Comparison of ENCODE assay signal across 15 cellular contexts in genomic region chr11:114256176-114256897, GRCh38. TPM values are rescaled to one million over a fixed set of nuclear protein-coding genes. Genes with fewer than 3 reads are reported as not detected.
A peak's percentile ranks its signal among the peaks of the same experiment; 100 is the strongest.
DNase-seq lines count a peak whose midpoint lies in the region; ATAC-seq and TF ChIP-seq lines count a peak whose summit lies in the region.
"Had no signal": no experiment of that assay in that cellular context is flagged by ENCODE, and none has a peak within 500 bp of the region (broad histone marks: within the 10 kb centered on the region; RNA-seq: fewer than 3 reads in every experiment).

No MANE protein-coding gene starts in this region.

- H3K27ac Mint-ChIP-seq in stimulated activated effector memory CD8-positive, alpha-beta T cell treated with anti-CD3 and anti-CD28 coated beads, Interleukin-12 subunit alpha, Interleukin-12 subunit beta, amount 100 ng/mL, for 72 hours = peak overlapping the region; percentile 30
- H3K27ac Mint-ChIP-seq in CD14-positive monocyte = peak overlapping the region in 2 of 7 donors; percentile 54 to 80
- H3K27ac Mint-ChIP-seq: activated T-helper 2 cell treated with anti-CD3 and anti-CD28 coated beads, Interferon-gamma antibody, Interleukin-2, Interleukin-4, amounts not matched to agents 10 μg/mL and 5 μg/mL and 100 μg/mL, durations not matched to agents 14 hours and 24 hours and 36 hours had no signal

- H3K27me3 Mint-ChIP-seq in CD14-positive monocyte (ENCODE audit: low read depth in 3 of 3) = peaks cover 0 to 4% (median 2%) of the 10 kb centered on the region in 3 donors

- H3K27ac ChIP-seq in ACC112 (ENCODE audit: low read depth, low read length) = peak overlapping the region; percentile 91; the same call in 1 of the 2 replicates
- peak overlapping the region; percentile 65 for H3K27ac ChIP-seq in layer of hippocampus (ENCODE audit: low read depth, low read length)

- peaks cover 21% of the 10 kb centered on the region for H3K4me1 ChIP-seq in ACC112 (ENCODE audit: control insufficient read depth, insufficient read depth, low read length, unreplicated experiment)
- H3K4me1 ChIP-seq in adipocyte (ENCODE audit: control insufficient read depth, insufficient read depth, low read length) = peaks cover 68% of the 10 kb centered on the region

- TF ChIP-seq CTCF in CD14-positive monocyte (IDR thresholded peaks at IDR 0.05) = no peak

- H3K79me2 ChIP-seq in ACC112 (ENCODE audit: control insufficient read depth, insufficient read depth, low read length, unreplicated experiment) = no peaks in the 10 kb centered on the region

- H3K27me3 ChIP-seq in ACC112 (ENCODE audit: insufficient read depth, low read length) (no peaks in the 10 kb centered on the region), adipocyte (replicated peaks; ENCODE audit: control insufficient read depth, insufficient read depth, low read length) (no peaks in the 10 kb centered on the region), layer of hippocampus (ENCODE audit: control insufficient read depth, insufficient read depth, low read length) (no peaks in the 10 kb centered on the region)

- H3K4me1 Mint-ChIP-seq in stimulated activated effector memory CD8-positive, alpha-beta T cell treated with anti-CD3 and anti-CD28 coated beads, Interleukin-12 subunit alpha, Interleukin-12 subunit beta, amount 100 ng/mL, for 72 hours = peaks cover 25% of the 10 kb centered on the region
- peaks cover 22% of the 10 kb centered on the region for H3K4me1 Mint-ChIP-seq in CD14-positive monocyte

- H3K9me3 Mint-ChIP-seq in stimulated activated effector memory CD8-positive, alpha-beta T cell treated with anti-CD3 and anti-CD28 coated beads, Interleukin-12 subunit alpha, Interleukin-12 subunit beta, amount 100 ng/mL, for 72 hours = no peaks in the 10 kb centered on the region
- H3K9me3 Mint-ChIP-seq in CD14-positive monocyte = peaks cover 0 to 1% (median 0%) of the 10 kb centered on the region in 7 donors
- H3K9me3 Mint-ChIP-seq: activated T-helper 2 cell treated with anti-CD3 and anti-CD28 coated beads, Interferon-gamma antibody, Interleukin-2, Interleukin-4, amounts not matched to agents 10 μg/mL and 5 μg/mL and 100 μg/mL, durations not matched to agents 14 hours and 24 hours and 36 hours had no signal

- peak overlapping the region; percentile 85 for H3K9ac ChIP-seq in adipocyte (ENCODE audit: low read length)

- intact Hi-C loops in CD14-positive monocyte (cut with micrococcal nuclease) = no loop called here

- DNase-seq in adipocyte (ENCODE audit: low read depth) (no peak), CD14-positive monocyte (ENCODE audit: low spot score) (no peak), SHP77 (lab: John Stamatoyannopoulos, UW) (no peak)
- no peak for DNase-seq in stimulated activated effector memory CD8-positive, alpha-beta T cell treated with anti-CD3 and anti-CD28 coated beads, Interleukin-12 subunit alpha, Interleukin-12 subunit beta, amount 100 ng/mL, for 72 hours (ENCODE audit: low spot score in 2 of 2)
- DNase-seq: anterior cingulate cortex; Caco-2; cortex of kidney; NCI-H187; PC-3; stimulated activated CD4-positive, alpha-beta T cell treated with anti-CD3 and anti-CD28 coated beads, Interleukin-1b, Interleukin-23, amount 100 ng/mL, for 48 hours had no signal

- no peak overlapping the region for H3K4me3 ChIP-seq in ACC112 (ENCODE audit: low read depth, low read length)
- H3K4me3 ChIP-seq in adipocyte (ENCODE audit: low read length) = no peak overlapping the region

- no peak overlapping the region for H2AFZ ChIP-seq in ACC112 (ENCODE audit: low read length, unreplicated experiment)

- no peak for ATAC-seq in stimulated activated effector memory CD8-positive, alpha-beta T cell treated with anti-CD3 and anti-CD28 coated beads, Interleukin-12 subunit alpha, Interleukin-12 subunit beta, amount 100 ng/mL, for 72 hours
- ATAC-seq in GM18502 (IDR thresholded peaks at IDR 0.05; ENCODE audit: poor library complexity, unreplicated experiment) = no peak
- no peak for ATAC-seq in GM18498 (IDR thresholded peaks at IDR 0.05; ENCODE audit: unreplicated experiment)
- ATAC-seq: PC-3 had no signal

- no peak overlapping the region for H3K4me3 Mint-ChIP-seq in stimulated activated effector memory CD8-positive, alpha-beta T cell treated with anti-CD3 and anti-CD28 coated beads, Interleukin-12 subunit alpha, Interleukin-12 subunit beta, amount 100 ng/mL, for 72 hours
- H3K4me3 Mint-ChIP-seq in CD14-positive monocyte = no peak overlapping the region

- H3K36me3 ChIP-seq in ACC112 (ENCODE audit: insufficient read depth, low read length) = peaks cover 3% of the 10 kb centered on the region; the same call in 1 of the 2 replicates
- H3K36me3 ChIP-seq in adipocyte (ENCODE audit: control insufficient read depth, insufficient read depth, low read length, severe bottlenecking) = peaks cover 53% of the 10 kb centered on the region

- H3K36me3 Mint-ChIP-seq in stimulated activated effector memory CD8-positive, alpha-beta T cell treated with anti-CD3 and anti-CD28 coated beads, Interleukin-12 subunit alpha, Interleukin-12 subunit beta, amount 100 ng/mL, for 72 hours = peaks cover 81% of the 10 kb centered on the region
- H3K36me3 Mint-ChIP-seq in CD14-positive monocyte = peaks cover 5 to 7% of the 10 kb centered on the region in 2 donors

- H3K9me3 ChIP-seq in adipocyte (ENCODE audit: control insufficient read depth, low read length) = no peaks in the 10 kb centered on the region
- H3K9me3 ChIP-seq: Caco-2 had no signal

RNA-seq across cellular contexts. Expression of gene NNMT, which starts 39.9 kb away (rescaled TPM):
- polyA plus RNA-seq in CD14-positive monocyte = not detected
